Comparison of ENCODE assay signal across 1 cellular context in genomic region chr11:66467034-66467659, GRCh38.
TF ChIP-seq lines count a peak whose summit lies in the region.

No MANE protein-coding gene starts in this region.

TF ChIP-seq in GM23338, 12 proteins besides CTCF, POLR2A, EP300 and RAD21 (continued from another document):
- TF ChIP-seq ZNF462 (CRISPR knock-in tag; IDR thresholded peaks at IDR 0.05), result no peak
